10 cellular contexts compared by ENCODE assay signal in the genomic region with DNA sequence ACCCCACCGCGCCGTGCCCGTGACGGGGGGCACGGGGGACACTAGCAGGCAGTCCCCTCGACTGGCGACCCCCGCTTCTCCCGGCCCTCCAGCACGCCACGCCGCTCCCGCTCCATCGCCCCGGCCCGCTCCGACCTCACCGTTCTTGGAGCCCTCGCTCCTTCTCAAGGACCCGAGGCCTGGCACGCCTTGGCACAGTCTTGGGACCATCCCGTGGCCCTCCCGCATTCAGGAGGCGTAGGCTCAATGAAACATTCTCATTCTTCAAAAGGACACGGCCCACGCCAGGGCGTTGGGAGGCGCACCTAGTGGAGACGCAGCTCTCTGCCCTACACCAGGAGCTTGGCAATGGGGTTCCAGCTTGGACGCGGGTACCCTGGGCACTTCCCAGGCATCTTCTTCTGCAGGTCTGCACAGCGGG. TPM values are rescaled to one million over a fixed set of nuclear protein-coding genes. Genes with fewer than 3 reads are reported as not detected.
DNase-seq lines count a peak whose midpoint lies in the region; ATAC-seq and TF ChIP-seq lines count a peak whose summit lies in the region.
"Had no signal": no experiment of that assay in that cellular context is flagged by ENCODE, and none has a peak within 500 bp of the region (broad histone marks: within the 10 kb centered on the region; RNA-seq: fewer than 3 reads in every experiment).

No MANE protein-coding gene starts in this region.

- peak overlapping the region; percentile 31 for H3K4me2 ChIP-seq in skeletal muscle satellite cell (ENCODE audit: low read length)

- H3K4me1 ChIP-seq in foreskin keratinocyte (no peaks in the 10 kb centered on the region), skeletal muscle satellite cell (ENCODE audit: control insufficient read depth, insufficient read depth, low read length) (peaks cover 14% of the 10 kb centered on the region)

- CTCF ChIA-PET in RWPE1 (lab: Yijun Ruan, JAX) = interaction anchor here (0.5 to 1.1 kb wide), 4 partner anchors 30 to 493 kb away, joined by 3 to 4 read pairs (median 4); no protein-coding TSS in a partner anchor

- POLR2A ChIA-PET in RWPE1 (lab: Yijun Ruan, JAX; ENCODE audit: low non-redundant PET) = no interaction called here

- TF ChIP-seq CTCF in RWPE1 (conservative IDR thresholded peaks at IDR 0.05; ENCODE audit: low read depth) (no peak), foreskin keratinocyte (conservative IDR thresholded peaks at IDR 0.05) (peak; percentile 17)

- H3K4me3 ChIP-seq in skeletal muscle satellite cell (ENCODE audit: low read length) = no peak overlapping the region
- H3K4me3 ChIP-seq: left lung had no signal

- H3K27me3 ChIP-seq in foreskin keratinocyte = peaks cover 48% of the 10 kb centered on the region
- H3K27me3 ChIP-seq in skeletal muscle satellite cell (ENCODE audit: control insufficient read depth, insufficient read depth, low read length) = peaks cover 18% of the 10 kb centered on the region

- ATAC-seq in foreskin keratinocyte (peak; percentile 13), HG02759 (IDR thresholded peaks at IDR 0.05; ENCODE audit: unreplicated experiment) (no peak)
- ATAC-seq: left lung had no signal

- DNase-seq in NCI-H748 (lab: John Stamatoyannopoulos, UW; ENCODE audit: unreplicated experiment) = peak; percentile 22
- no peak for DNase-seq in NCI-H748 treated with DMSO at 0.1 percent for 48 hours (lab: John Stamatoyannopoulos, UW)
- peak; percentile 54 for DNase-seq in RWPE1 (ENCODE audit: low spot score)
- no peak for DNase-seq in foreskin keratinocyte
- no peak for DNase-seq in SK-N-DZ (ENCODE audit: low spot score)
- no peak for DNase-seq in activated CD4-positive, CD25-positive, alpha-beta regulatory T cell treated with anti-CD3 and anti-CD28 coated beads, Interleukin-2, amount 50 U/mL, for 72 hours
- DNase-seq: activated gamma-delta T cell had no signal

- no peak overlapping the region for H3K27ac ChIP-seq in RWPE1
- H3K27ac ChIP-seq in foreskin keratinocyte = no peak overlapping the region
- H3K27ac ChIP-seq: left lung had no signal

- H3K36me3 ChIP-seq in skeletal muscle satellite cell (ENCODE audit: insufficient read depth, low read length) = peaks cover 13% of the 10 kb centered on the region

- no peak overlapping the region for H3K9ac ChIP-seq in skeletal muscle satellite cell (ENCODE audit: low read depth, low read length)

- no peaks in the 10 kb centered on the region for H3K9me3 ChIP-seq in skeletal muscle satellite cell (replicated peaks; ENCODE audit: low read length)
- H3K9me3 ChIP-seq: left lung had no signal

RNA-seq across cellular contexts. Expression of a gene that starts 0.5 kb away (rescaled TPM):
- total RNA-seq in foreskin keratinocyte = 0.10 and 0.11 TPM in 2 replicates
- 0.06 and 0.28 TPM in 2 replicates for polyA plus RNA-seq in foreskin keratinocyte
- 1.3 and 3.5 TPM in 2 replicates for total RNA-seq in skeletal muscle satellite cell (2012; rRNA removed)
- polyA plus RNA-seq in SK-N-DZ (2014; cell fraction: cytosol; rRNA removed) = 12.0 and 23.7 TPM in 2 replicates
- polyA plus RNA-seq in SK-N-DZ (2014; cell fraction: nucleus; rRNA removed) = 6.2 and 9.1 TPM in 2 replicates

RNA-seq across cellular contexts. Expression of a gene that starts 22.8 kb away (rescaled TPM):
- total RNA-seq in foreskin keratinocyte = 193 and 257 TPM in 2 replicates
- polyA plus RNA-seq in foreskin keratinocyte = 257 and 326 TPM in 2 replicates
- 280 and 312 TPM in 2 replicates for total RNA-seq in skeletal muscle satellite cell (2012; rRNA removed)
- 379 and 401 TPM in 2 replicates for polyA plus RNA-seq in SK-N-DZ (2014; cell fraction: cytosol; rRNA removed)
- polyA plus RNA-seq in SK-N-DZ (2014; cell fraction: nucleus; rRNA removed) = 193 and 231 TPM in 2 replicates

RNA-seq across cellular contexts. Expression of a gene that starts 23.1 kb away (rescaled TPM):
- 50.0 and 53.2 TPM in 2 replicates for total RNA-seq in foreskin keratinocyte
- 53.2 and 55.3 TPM in 2 replicates for polyA plus RNA-seq in foreskin keratinocyte
- 70.2 and 74.5 TPM in 2 replicates for total RNA-seq in skeletal muscle satellite cell (2012; rRNA removed)
- polyA plus RNA-seq in SK-N-DZ (2014; cell fraction: cytosol; rRNA removed) = 74.4 and 86.0 TPM in 2 replicates
- 61.0 and 74.5 TPM in 2 replicates for polyA plus RNA-seq in SK-N-DZ (2014; cell fraction: nucleus; rRNA removed)

RNA-seq across cellular contexts. Expression of a gene that starts 44.6 kb away (rescaled TPM):
- total RNA-seq in foreskin keratinocyte = 142 and 160 TPM in 2 replicates
- polyA plus RNA-seq in foreskin keratinocyte = 191 and 233 TPM in 2 replicates
- total RNA-seq in skeletal muscle satellite cell (2012; rRNA removed) = 57.2 and 66.4 TPM in 2 replicates
- 39.8 and 69.9 TPM in 2 replicates for polyA plus RNA-seq in SK-N-DZ (2014; cell fraction: cytosol; rRNA removed)
- 89.5 and 131 TPM in 2 replicates for polyA plus RNA-seq in SK-N-DZ (2014; cell fraction: nucleus; rRNA removed)

Comparison
In these comparisons a context has a peak if more than half of its experiments do, and no peak if none do; other contexts are left out.
1. DNase-seq: peak in NCI-H748 (single experiment) and RWPE1 (single experiment); none in NCI-H748 treated with DMSO at 0.1 percent for 48 hours (single experiment), foreskin keratinocyte (0 of 2), SK-N-DZ (single experiment) and activated CD4-positive, CD25-positive, alpha-beta regulatory T cell treated with anti-CD3 and anti-CD28 coated beads, Interleukin-2, amount 50 U/mL, for 72 hours (single experiment).